Comparison of ENCODE assay signal across 14 cellular contexts in the genomic region with DNA sequence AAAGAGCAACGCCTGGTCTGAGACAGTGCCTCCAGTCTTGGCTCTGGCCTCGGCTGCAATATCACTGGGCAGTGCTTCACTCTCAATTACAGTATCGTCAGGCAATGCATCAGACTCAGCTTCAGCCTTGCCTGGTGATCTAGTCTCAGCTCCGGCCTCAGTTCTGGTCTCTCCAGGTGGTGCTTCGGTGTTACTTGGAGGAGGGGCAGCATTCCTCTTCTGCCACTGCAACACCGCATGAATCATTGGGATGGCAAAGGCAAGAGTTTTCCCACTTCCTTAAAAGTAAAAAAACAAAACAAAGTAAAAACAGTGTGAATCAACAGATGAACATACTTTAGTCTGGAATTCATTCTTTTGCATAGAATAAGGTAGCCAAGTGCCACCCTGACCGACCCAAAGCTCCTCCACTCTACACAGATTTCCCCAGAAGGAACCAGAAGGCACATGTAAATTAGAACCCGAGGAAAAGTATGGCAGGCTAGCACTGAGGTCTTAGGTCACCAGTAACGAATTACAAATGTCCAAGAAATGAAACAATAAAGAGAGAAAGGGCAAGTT. TPM values are rescaled to one million over a fixed set of nuclear protein-coding genes. Genes with fewer than 3 reads are reported as not detected.
DNase-seq lines count a peak whose midpoint lies in the region; ATAC-seq, FAIRE-seq and TF ChIP-seq lines count a peak whose summit lies in the region.
"Had no signal": no experiment of that assay in that cellular context is flagged by ENCODE, and none has a peak within 500 bp of the region (broad histone marks: within the 10 kb centered on the region; RNA-seq: fewer than 3 reads in every experiment).

No MANE protein-coding gene starts in this region.

- no peak overlapping the region for H3K9ac ChIP-seq in HepG2 (ENCODE audit: insufficient read depth, low read depth, low read length)

- H3K4me3 ChIP-seq in HepG2 (replicated peaks in 1 of 3; ENCODE audit: insufficient read depth in 1 of 3, low read depth in 2 of 3, low read length in 3 of 3) (no peak overlapping the region), right lobe of liver (no peak overlapping the region), WERI-Rb-1 (ENCODE audit: low read depth, low read length) (no peak overlapping the region), H7 (ENCODE audit: insufficient read depth, low read depth, low read length) (no peak overlapping the region)
- H3K4me3 ChIP-seq: colonic mucosa, heart right ventricle, prostate gland had no signal

- intact Hi-C loops in HepG2 (cut with micrococcal nuclease; ENCODE audit: unreplicated experiment): no loop called here
- intact Hi-C loops in right lobe of liver (cut with DNase I): no loop called here

- H4K20me1 ChIP-seq in HepG2 (ENCODE audit: insufficient read depth, low read length): 0 out of 2 replicates have a peak, but pooled peaks cover 7% of the 10 kb centered on the region

- CTCF ChIA-PET in HepG2 (lab: Yijun Ruan, JAX; ENCODE audit: low intra/inter-chr PET ratio, low total read pairs): no interaction called here

- peaks cover 63% of the 10 kb centered on the region for H3K4me1 ChIP-seq in HepG2 (ENCODE audit: insufficient read depth, low read length)
- peaks cover 0 to 40% (median 19%) of the 10 kb centered on the region in 4 donors for H3K4me1 ChIP-seq in right lobe of liver

- POLR2A ChIA-PET in HepG2 (lab: Yijun Ruan, JAX): no interaction called here

- ATAC-seq in HepG2: no peak
- ATAC-seq in right lobe of liver: no peak
- ATAC-seq: heart right ventricle had no signal

- TF ChIP-seq POLR2A in HepG2 (IDR thresholded peaks at IDR 0.05; ENCODE audit: insufficient read depth in 1 of 2, low read depth in 2 of 2, low read length in 2 of 2) (no peak), right lobe of liver (IDR thresholded peaks at IDR 0.05) (no peak)

- TF ChIP-seq EP300 in HepG2 (IDR thresholded peaks at IDR 0.05; ENCODE audit: low read depth in 2 of 2, low read length in 2 of 2): no peak
- TF ChIP-seq EP300 in HepG2 (CRISPR knock-in tag; IDR thresholded peaks at IDR 0.05; ENCODE audit: borderline replicate concordance): no peak

- H3K36me3 ChIP-seq in HepG2 (replicated peaks in 1 of 2; ENCODE audit: control insufficient read depth in 1 of 2, insufficient read depth in 2 of 2, low read length in 2 of 2): peaks cover 19 to 40% of the 10 kb centered on the region in 2 experiments
- H3K36me3 ChIP-seq in right lobe of liver: peaks cover 0 to 36% (median 14%) of the 10 kb centered on the region in 4 donors
- peaks cover 53% of the 10 kb centered on the region for H3K36me3 ChIP-seq in WERI-Rb-1
- H3K36me3 ChIP-seq in H7 (replicated peaks; ENCODE audit: control insufficient read depth, insufficient read depth, low read length): peaks cover 35% of the 10 kb centered on the region

- H3K79me2 ChIP-seq in HepG2 (ENCODE audit: insufficient read depth, low read length): peaks cover 67% of the 10 kb centered on the region

- WGBS in HepG2 (ENCODE audit: low lambda C conversion rate): 86% methylated on average over 9 of the region's 9 CpGs
- 82% methylated on average over 3 of the region's 9 CpGs for WGBS in right lobe of liver (ENCODE audit: insufficient coverage, low coverage, low lambda C conversion rate, missing lambda C conversion rate)

- H3K27ac ChIP-seq in HepG2 (ENCODE audit: extremely low read length, insufficient read depth, low read length) (peak overlapping the region; percentile 33), right lobe of liver (no peak overlapping the region), WERI-Rb-1 (peak overlapping the region; percentile 41)
- H3K27ac ChIP-seq: colonic mucosa, heart right ventricle, prostate gland had no signal

- FAIRE-seq in HepG2 (lab: Jason Lieb, UNC): no peak
- FAIRE-seq: H1 had no signal

- TF ChIP-seq RAD21 in HepG2 (CRISPR knock-in tag; IDR thresholded peaks at IDR 0.05): no peak

- H3K9me3 ChIP-seq in HepG2 (ENCODE audit: low read length): no peaks in the 10 kb centered on the region
- H3K9me3 ChIP-seq in right lobe of liver: no peaks in the 10 kb centered on the region
- peaks cover 5% of the 10 kb centered on the region for H3K9me3 ChIP-seq in WERI-Rb-1 (ENCODE audit: severe bottlenecking)
- H3K9me3 ChIP-seq: colonic mucosa, prostate gland had no signal

- TF ChIP-seq CTCF in HepG2 (CRISPR knock-in tag; IDR thresholded peaks at IDR 0.05) (no peak), right lobe of liver (IDR thresholded peaks at IDR 0.05) (no peak), WERI-Rb-1 (IDR thresholded peaks at IDR 0.05; ENCODE audit: low read depth, low read length) (no peak)

- in situ Hi-C loops in HepG2 (cut with HindIII; ENCODE audit: extremely low pct_ligation_motif_present, low pct_unique_long_range_greater_than_20kb): no loop called here

- no peak for DNase-seq in HepG2 (ENCODE audit: low spot score)
- no peak for DNase-seq in right lobe of liver
- no peak for DNase-seq in WERI-Rb-1
- peak; percentile 23 for DNase-seq in fibroblast of peridontal ligament (ENCODE audit: extremely low read depth)
- DNase-seq in DMS153 (lab: John Stamatoyannopoulos, UW): no peak
- no peak for DNase-seq in KG1 (lab: John Stamatoyannopoulos, UW)
- no peak for DNase-seq in H7
- no peak for DNase-seq in Ammon's horn (ENCODE audit: low spot score)
- DNase-seq: activated T-cell treated with anti-CD3 and anti-CD28 coated beads, Interleukin-2, amount 50 U/mL, for 48 hours; colonic mucosa; heart right ventricle; NCI-H446 treated with DMSO at 0.1 percent for 48 hours had no signal

- no peaks in the 10 kb centered on the region for H3K27me3 ChIP-seq in HepG2 (ENCODE audit: control insufficient read depth in 1 of 2, insufficient read depth in 2 of 2, low read length in 2 of 2)
- no peaks in the 10 kb centered on the region for H3K27me3 ChIP-seq in right lobe of liver
- no peaks in the 10 kb centered on the region for H3K27me3 ChIP-seq in WERI-Rb-1 (ENCODE audit: insufficient read depth, low read depth, severe bottlenecking)
- no peaks in the 10 kb centered on the region for H3K27me3 ChIP-seq in H7 (ENCODE audit: control insufficient read depth, insufficient read depth, low read length)
- H3K27me3 ChIP-seq: colonic mucosa, heart right ventricle had no signal

- H3K4me2 ChIP-seq in HepG2 (ENCODE audit: low read depth, low read length): no peak overlapping the region

- BruUV-seq in HepG2 (replicated peaks; lab: Mats Ljungman, UMichigan): no TSS peak

- no peak overlapping the region for H2AFZ ChIP-seq in HepG2 (ENCODE audit: low read length)

RNA-seq across cellular contexts. Expression of gene DDX24, which starts 18.6 kb away (rescaled TPM):
- total RNA-seq in HepG2 (2016; rRNA removed; fragmentation: Illumina TruSeq; extraction: Trizol): 149 and 215 TPM in 2 replicates
- 8.8 and 12.3 TPM in 2 replicates for total RNA-seq in HepG2 (2016; cell fraction: cytosol; rRNA removed; fragmentation: Illumina TruSeq; extraction: Trizol; ENCODE audit: low read depth)
- total RNA-seq in HepG2 (2016; cell fraction: insoluble cytoplasmic fraction; rRNA removed; fragmentation: Illumina TruSeq; extraction: Trizol): 152 and 207 TPM in 2 replicates
- total RNA-seq in HepG2 (2016; cell fraction: membrane; rRNA removed; fragmentation: Illumina TruSeq; extraction: Trizol): 25.6 and 27.8 TPM in 2 replicates
- 84.5 and 106 TPM in 2 replicates for total RNA-seq in HepG2 (2016; cell fraction: nucleus; rRNA removed; fragmentation: Illumina TruSeq; extraction: Trizol)
- polyA plus RNA-seq in HepG2 (2011; rRNA removed): 62.3 and 67.3 TPM in 2 replicates
- 38.2 and 50.1 TPM in 2 replicates for polyA plus RNA-seq in HepG2 (2011; cell fraction: cytosol; rRNA removed)
- 56.2 and 66.5 TPM in 2 replicates for polyA plus RNA-seq in HepG2 (2011; cell fraction: nucleus; rRNA removed)
- 86.8 and 88.0 TPM in 2 replicates for polyA plus RNA-seq in HepG2 (2012)
- polyA plus RNA-seq in HepG2 (2016; cell fraction: cytosol; fragmentation: Illumina TruSeq; extraction: Trizol; ENCODE audit: low read depth): 5.2 and 6.0 TPM in 2 replicates
- polyA plus RNA-seq in HepG2 (2016; cell fraction: insoluble cytoplasmic fraction; fragmentation: Illumina TruSeq; extraction: Trizol; ENCODE audit: low read depth): 160 and 163 TPM in 2 replicates
- 12.6 and 13.0 TPM in 2 replicates for polyA plus RNA-seq in HepG2 (2016; cell fraction: membrane; fragmentation: Illumina TruSeq; extraction: Trizol; ENCODE audit: low read depth)
- 104 and 108 TPM in 2 replicates for polyA plus RNA-seq in HepG2 (2016; cell fraction: nucleus; fragmentation: Illumina TruSeq; extraction: Trizol; ENCODE audit: insufficient read depth, low read depth)
- 50.1 and 167 TPM in 2 replicates for polyA minus RNA-seq in HepG2 (2011; rRNA and poly(A)+ RNA removed; ENCODE audit: low replicate concordance)
- polyA minus RNA-seq in HepG2 (2011; cell fraction: cytosol; rRNA and poly(A)+ RNA removed): 37.3 and 43.9 TPM in 2 replicates
- polyA minus RNA-seq in HepG2 (2011; cell fraction: nucleus; rRNA and poly(A)+ RNA removed): 50.2 and 79.2 TPM in 2 replicates
- 10 to 100 TPM; 47.8 to 74.0 (median 63.6) TPM for total RNA-seq in right lobe of liver
- total RNA-seq in H7 (2014; rRNA removed; shearing (Covaris generic)): 198 and 211 TPM in 2 replicates

RNA-seq across cellular contexts. Expression of gene IFI27L1, which starts 18.7 kb away (rescaled TPM):
- total RNA-seq in HepG2 (2016; rRNA removed; fragmentation: Illumina TruSeq; extraction: Trizol) (19.0 and 19.3 TPM in 2 replicates), right lobe of liver (1 to 10 TPM; 2.6 to 8.2 (median 5.3) TPM)
- total RNA-seq in HepG2 (2016; cell fraction: cytosol; rRNA removed; fragmentation: Illumina TruSeq; extraction: Trizol; ENCODE audit: low read depth): 6.4 and 9.9 TPM in 2 replicates
- 18.3 and 20.8 TPM in 2 replicates for total RNA-seq in HepG2 (2016; cell fraction: insoluble cytoplasmic fraction; rRNA removed; fragmentation: Illumina TruSeq; extraction: Trizol)
- 10.0 and 10.1 TPM in 2 replicates for total RNA-seq in HepG2 (2016; cell fraction: membrane; rRNA removed; fragmentation: Illumina TruSeq; extraction: Trizol)
- 14.3 and 16.2 TPM in 2 replicates for total RNA-seq in HepG2 (2016; cell fraction: nucleus; rRNA removed; fragmentation: Illumina TruSeq; extraction: Trizol)
- 9.6 and 11.9 TPM in 2 replicates for polyA plus RNA-seq in HepG2 (2011; rRNA removed)
- 14.3 and 18.1 TPM in 2 replicates for polyA plus RNA-seq in HepG2 (2011; cell fraction: cytosol; rRNA removed)
- 13.5 TPM in 2 replicates for polyA plus RNA-seq in HepG2 (2011; cell fraction: nucleus; rRNA removed)
- 8.0 and 11.2 TPM in 2 replicates for polyA plus RNA-seq in HepG2 (2012)
- 5.6 and 7.8 TPM in 2 replicates for polyA plus RNA-seq in HepG2 (2016; cell fraction: cytosol; fragmentation: Illumina TruSeq; extraction: Trizol; ENCODE audit: low read depth)
- 12.7 and 14.3 TPM in 2 replicates for polyA plus RNA-seq in HepG2 (2016; cell fraction: insoluble cytoplasmic fraction; fragmentation: Illumina TruSeq; extraction: Trizol; ENCODE audit: low read depth)
- 5.7 and 8.7 TPM in 2 replicates for polyA plus RNA-seq in HepG2 (2016; cell fraction: membrane; fragmentation: Illumina TruSeq; extraction: Trizol; ENCODE audit: low read depth)
- polyA plus RNA-seq in HepG2 (2016; cell fraction: nucleus; fragmentation: Illumina TruSeq; extraction: Trizol; ENCODE audit: insufficient read depth, low read depth): 26.6 and 29.4 TPM in 2 replicates
- polyA minus RNA-seq in HepG2 (2011; rRNA and poly(A)+ RNA removed; ENCODE audit: low replicate concordance): 5.1 and 14.3 TPM in 2 replicates
- polyA minus RNA-seq in HepG2 (2011; cell fraction: cytosol; rRNA and poly(A)+ RNA removed): 2.7 and 3.1 TPM in 2 replicates
- polyA minus RNA-seq in HepG2 (2011; cell fraction: nucleus; rRNA and poly(A)+ RNA removed): 5.5 and 8.3 TPM in 2 replicates
- 14.3 and 16.4 TPM in 2 replicates for total RNA-seq in H7 (2014; rRNA removed; shearing (Covaris generic))

RNA-seq across cellular contexts. Expression of gene OTUB2, which starts 36.3 kb away (rescaled TPM):
- total RNA-seq in HepG2 (2016; rRNA removed; fragmentation: Illumina TruSeq; extraction: Trizol): 2.2 and 2.4 TPM in 2 replicates
- 0.30 and 0.44 TPM in 2 replicates for total RNA-seq in HepG2 (2016; cell fraction: cytosol; rRNA removed; fragmentation: Illumina TruSeq; extraction: Trizol; ENCODE audit: low read depth)
- 1.8 and 1.9 TPM in 2 replicates for total RNA-seq in HepG2 (2016; cell fraction: insoluble cytoplasmic fraction; rRNA removed; fragmentation: Illumina TruSeq; extraction: Trizol)
- total RNA-seq in HepG2 (2016; cell fraction: membrane; rRNA removed; fragmentation: Illumina TruSeq; extraction: Trizol): 1.2 and 1.4 TPM in 2 replicates
- total RNA-seq in HepG2 (2016; cell fraction: nucleus; rRNA removed; fragmentation: Illumina TruSeq; extraction: Trizol): 2.6 and 3.1 TPM in 2 replicates
- polyA plus RNA-seq in HepG2 (2011; rRNA removed): 2.4 and 3.0 TPM in 2 replicates
- 2.3 and 2.6 TPM in 2 replicates for polyA plus RNA-seq in HepG2 (2011; cell fraction: cytosol; rRNA removed)
- polyA plus RNA-seq in HepG2 (2011; cell fraction: nucleus; rRNA removed): 3.9 and 4.1 TPM in 2 replicates
- polyA plus RNA-seq in HepG2 (2012): 1.4 and 1.9 TPM in 2 replicates
- 0.21 and 0.70 TPM in 2 replicates for polyA plus RNA-seq in HepG2 (2016; cell fraction: cytosol; fragmentation: Illumina TruSeq; extraction: Trizol; ENCODE audit: low read depth)
- 2.0 and 2.3 TPM in 2 replicates for polyA plus RNA-seq in HepG2 (2016; cell fraction: insoluble cytoplasmic fraction; fragmentation: Illumina TruSeq; extraction: Trizol; ENCODE audit: low read depth)
- polyA plus RNA-seq in HepG2 (2016; cell fraction: membrane; fragmentation: Illumina TruSeq; extraction: Trizol; ENCODE audit: low read depth): 0.58 and 1.0 TPM in 2 replicates
- 2.1 and 2.3 TPM in 2 replicates for polyA plus RNA-seq in HepG2 (2016; cell fraction: nucleus; fragmentation: Illumina TruSeq; extraction: Trizol; ENCODE audit: insufficient read depth, low read depth)
- 0.49 and 8.2 TPM in 2 replicates for polyA minus RNA-seq in HepG2 (2011; rRNA and poly(A)+ RNA removed; ENCODE audit: low replicate concordance)
- polyA minus RNA-seq in HepG2 (2011; cell fraction: cytosol; rRNA and poly(A)+ RNA removed): 3.3 and 4.7 TPM in 2 replicates
- polyA minus RNA-seq in HepG2 (2011; cell fraction: nucleus; rRNA and poly(A)+ RNA removed): 10.0 and 11.3 TPM in 2 replicates
- 1 to 10 TPM in 2 of 6 experiments, under 1 TPM in 4; 0.59 to 3.7 (median 0.85) TPM for total RNA-seq in right lobe of liver
- 3.0 and 4.4 TPM in 2 replicates for total RNA-seq in H7 (2014; rRNA removed; shearing (Covaris generic))

RNA-seq across cellular contexts. Expression of gene IFI27, which starts 48.1 kb away (rescaled TPM):
- total RNA-seq in HepG2 (2016; rRNA removed; fragmentation: Illumina TruSeq; extraction: Trizol) (1.2 and 2.0 TPM in 2 replicates), right lobe of liver (10 to 100 TPM; 10.0 to 32.5 (median 16.9) TPM)
- total RNA-seq in HepG2 (2016; cell fraction: cytosol; rRNA removed; fragmentation: Illumina TruSeq; extraction: Trizol; ENCODE audit: low read depth): 1.2 TPM in 1 of 2 replicates, not detected in the other
- total RNA-seq in HepG2 (2016; cell fraction: insoluble cytoplasmic fraction; rRNA removed; fragmentation: Illumina TruSeq; extraction: Trizol): 1.4 and 1.6 TPM in 2 replicates
- 0.80 and 1.1 TPM in 2 replicates for total RNA-seq in HepG2 (2016; cell fraction: membrane; rRNA removed; fragmentation: Illumina TruSeq; extraction: Trizol)
- 1.3 and 2.1 TPM in 2 replicates for total RNA-seq in HepG2 (2016; cell fraction: nucleus; rRNA removed; fragmentation: Illumina TruSeq; extraction: Trizol)
- polyA plus RNA-seq in HepG2 (2011; rRNA removed): 1.7 and 2.3 TPM in 2 replicates
- polyA plus RNA-seq in HepG2 (2011; cell fraction: cytosol; rRNA removed): 2.5 and 3.5 TPM in 2 replicates
- 2.2 and 2.7 TPM in 2 replicates for polyA plus RNA-seq in HepG2 (2011; cell fraction: nucleus; rRNA removed)
- 1.0 and 1.3 TPM in 2 replicates for polyA plus RNA-seq in HepG2 (2012)
- polyA plus RNA-seq in HepG2 (2016; cell fraction: cytosol; fragmentation: Illumina TruSeq; extraction: Trizol; ENCODE audit: low read depth): 0.75 and 0.84 TPM in 2 replicates
- 0.77 and 0.79 TPM in 2 replicates for polyA plus RNA-seq in HepG2 (2016; cell fraction: insoluble cytoplasmic fraction; fragmentation: Illumina TruSeq; extraction: Trizol; ENCODE audit: low read depth)
- polyA plus RNA-seq in HepG2 (2016; cell fraction: membrane; fragmentation: Illumina TruSeq; extraction: Trizol; ENCODE audit: low read depth): 0.64 and 1.1 TPM in 2 replicates
- 2.4 and 2.5 TPM in 2 replicates for polyA plus RNA-seq in HepG2 (2016; cell fraction: nucleus; fragmentation: Illumina TruSeq; extraction: Trizol; ENCODE audit: insufficient read depth, low read depth)
- 2.4 and 59.0 TPM in 2 replicates for polyA minus RNA-seq in HepG2 (2011; rRNA and poly(A)+ RNA removed; ENCODE audit: low replicate concordance)
- not detected in 2 replicates for polyA minus RNA-seq in HepG2 (2011; cell fraction: cytosol; rRNA and poly(A)+ RNA removed)
- 0.39 and 1.1 TPM in 2 replicates for polyA minus RNA-seq in HepG2 (2011; cell fraction: nucleus; rRNA and poly(A)+ RNA removed)
- total RNA-seq in H7 (2014; rRNA removed; shearing (Covaris generic)): 0.62 TPM in 1 of 2 replicates, not detected in the other

Comparison
In these comparisons a context has a peak if more than half of its experiments do, and no peak if none do; other contexts are left out.
1. H3K27ac ChIP-seq: peak in HepG2 (single experiment) and WERI-Rb-1 (single experiment); none in right lobe of liver (0 of 3).